In the genomic region with DNA sequence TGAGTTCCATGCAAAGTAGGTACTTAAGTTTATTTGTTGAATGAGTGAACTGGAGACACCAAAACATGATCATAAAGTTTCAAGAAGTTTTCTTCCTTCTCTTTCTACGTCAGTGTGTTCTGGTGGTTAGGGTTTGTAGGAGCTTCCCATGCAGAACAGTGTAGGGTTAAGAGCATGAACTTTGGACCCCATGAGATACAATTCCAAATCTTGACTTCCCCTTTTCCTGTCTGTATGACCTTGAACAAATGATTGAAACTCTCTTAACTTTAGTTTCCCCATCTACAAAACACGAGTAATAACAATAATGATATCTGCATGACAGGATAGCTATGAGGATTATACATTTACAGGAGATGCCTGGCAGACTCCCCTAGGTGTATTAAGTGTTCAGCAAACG, we compare ENCODE assay signal across 1 cellular context.
TF ChIP-seq lines count a peak whose summit lies in the region.

No MANE protein-coding gene starts in this region.

TF ChIP-seq in GM23338, 12 proteins besides CTCF, POLR2A, EP300 and RAD21 (continued from another document):
- TF ChIP-seq, protein P1, sequence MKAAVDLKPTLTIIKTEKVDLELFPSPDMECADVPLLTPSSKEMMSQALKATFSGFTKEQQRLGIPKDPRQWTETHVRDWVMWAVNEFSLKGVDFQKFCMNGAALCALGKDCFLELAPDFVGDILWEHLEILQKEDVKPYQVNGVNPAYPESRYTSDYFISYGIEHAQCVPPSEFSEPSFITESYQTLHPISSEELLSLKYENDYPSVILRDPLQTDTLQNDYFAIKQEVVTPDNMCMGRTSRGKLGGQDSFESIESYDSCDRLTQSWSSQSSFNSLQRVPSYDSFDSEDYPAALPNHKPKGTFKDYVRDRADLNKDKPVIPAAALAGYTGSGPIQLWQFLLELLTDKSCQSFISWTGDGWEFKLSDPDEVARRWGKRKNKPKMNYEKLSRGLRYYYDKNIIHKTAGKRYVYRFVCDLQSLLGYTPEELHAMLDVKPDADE (IDR thresholded peaks at IDR 0.05): no peak
- TF ChIP-seq, protein P2, sequence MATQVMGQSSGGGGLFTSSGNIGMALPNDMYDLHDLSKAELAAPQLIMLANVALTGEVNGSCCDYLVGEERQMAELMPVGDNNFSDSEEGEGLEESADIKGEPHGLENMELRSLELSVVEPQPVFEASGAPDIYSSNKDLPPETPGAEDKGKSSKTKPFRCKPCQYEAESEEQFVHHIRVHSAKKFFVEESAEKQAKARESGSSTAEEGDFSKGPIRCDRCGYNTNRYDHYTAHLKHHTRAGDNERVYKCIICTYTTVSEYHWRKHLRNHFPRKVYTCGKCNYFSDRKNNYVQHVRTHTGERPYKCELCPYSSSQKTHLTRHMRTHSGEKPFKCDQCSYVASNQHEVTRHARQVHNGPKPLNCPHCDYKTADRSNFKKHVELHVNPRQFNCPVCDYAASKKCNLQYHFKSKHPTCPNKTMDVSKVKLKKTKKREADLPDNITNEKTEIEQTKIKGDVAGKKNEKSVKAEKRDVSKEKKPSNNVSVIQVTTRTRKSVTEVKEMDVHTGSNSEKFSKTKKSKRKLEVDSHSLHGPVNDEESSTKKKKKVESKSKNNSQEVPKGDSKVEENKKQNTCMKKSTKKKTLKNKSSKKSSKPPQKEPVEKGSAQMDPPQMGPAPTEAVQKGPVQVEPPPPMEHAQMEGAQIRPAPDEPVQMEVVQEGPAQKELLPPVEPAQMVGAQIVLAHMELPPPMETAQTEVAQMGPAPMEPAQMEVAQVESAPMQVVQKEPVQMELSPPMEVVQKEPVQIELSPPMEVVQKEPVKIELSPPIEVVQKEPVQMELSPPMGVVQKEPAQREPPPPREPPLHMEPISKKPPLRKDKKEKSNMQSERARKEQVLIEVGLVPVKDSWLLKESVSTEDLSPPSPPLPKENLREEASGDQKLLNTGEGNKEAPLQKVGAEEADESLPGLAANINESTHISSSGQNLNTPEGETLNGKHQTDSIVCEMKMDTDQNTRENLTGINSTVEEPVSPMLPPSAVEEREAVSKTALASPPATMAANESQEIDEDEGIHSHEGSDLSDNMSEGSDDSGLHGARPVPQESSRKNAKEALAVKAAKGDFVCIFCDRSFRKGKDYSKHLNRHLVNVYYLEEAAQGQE (IDR thresholded peaks at IDR 0.05; ENCODE audit: unreplicated experiment): no peak
- no peak for TF ChIP-seq EZH2 (IDR thresholded peaks at IDR 0.05; ENCODE audit: low read depth, unreplicated experiment)
- no peak for TF ChIP-seq POLR2AphosphoS5 (IDR thresholded peaks at IDR 0.05; ENCODE audit: low read depth)
- TF ChIP-seq EZH2phosphoT487 (IDR thresholded peaks at IDR 0.05; ENCODE audit: unreplicated experiment): no peak
- TF ChIP-seq ZNF114 (CRISPR knock-in tag; IDR thresholded peaks at IDR 0.05): no peak
